Comparison of ENCODE assay signal across 11 cellular contexts in the genomic region with DNA sequence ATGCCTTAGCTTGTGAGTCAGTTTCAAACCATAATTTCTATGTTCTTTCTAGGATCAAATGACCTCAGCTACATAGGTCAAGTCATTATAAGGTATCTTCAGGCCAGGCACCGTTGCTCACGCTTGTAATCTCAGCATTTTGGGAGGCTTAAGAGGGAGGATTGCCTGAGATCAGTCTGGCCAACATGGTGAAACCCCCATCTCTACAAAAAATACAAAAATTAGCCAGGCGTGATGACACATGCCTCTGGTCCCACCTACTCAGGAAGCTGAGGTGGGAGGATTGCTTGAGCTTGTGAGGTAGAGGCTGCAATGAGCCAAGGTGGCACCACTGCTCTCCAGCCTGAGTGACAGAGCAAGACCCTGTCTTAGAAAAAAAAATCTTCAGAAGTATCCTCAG.
A peak's percentile ranks its signal among the peaks of the same experiment; 100 is the strongest.
DNase-seq lines count a peak whose midpoint lies in the region; ATAC-seq lines count a peak whose summit lies in the region.
"Had no signal": no experiment of that assay in that cellular context is flagged by ENCODE, and none has a peak within 500 bp of the region (broad histone marks: within the 10 kb centered on the region; RNA-seq: fewer than 3 reads in every experiment).

No MANE protein-coding gene starts in this region.

- H3K27ac Mint-ChIP-seq in activated CD4-positive, alpha-beta T cell treated with anti-CD3 and anti-CD28 coated beads, Interleukin-2, amount 10 ng/mL, durations not matched to agents 7 days and 5 days, result no peak overlapping the region
- peak overlapping the region; percentile 69 for H3K27ac Mint-ChIP-seq in activated CD8-positive, alpha-beta T cell treated with anti-CD3 and anti-CD28 coated beads, Interleukin-2, amount 10 ng/mL, durations not matched to agents 7 days and 5 days
- peak overlapping the region; percentile 92 for H3K27ac Mint-ChIP-seq in stimulated activated effector memory CD8-positive, alpha-beta T cell treated with anti-CD3 and anti-CD28 coated beads, Interleukin-12 subunit alpha, Interleukin-12 subunit beta, amount 100 ng/mL, for 72 hours

- no peaks in the 10 kb centered on the region for H3K27me3 Mint-ChIP-seq in activated CD4-positive, alpha-beta T cell treated with anti-CD3 and anti-CD28 coated beads, Interleukin-2, amount 10 ng/mL, durations not matched to agents 7 days and 5 days
- peaks cover 2% of the 10 kb centered on the region for H3K27me3 Mint-ChIP-seq in activated CD8-positive, alpha-beta T cell treated with anti-CD3 and anti-CD28 coated beads, Interleukin-2, amount 10 ng/mL, durations not matched to agents 7 days and 5 days (ENCODE audit: low read depth)

- peak; percentile 12 to 33 for DNase-seq in activated CD4-positive, alpha-beta T cell treated with anti-CD3 and anti-CD28 coated beads for 4 hours
- DNase-seq in activated CD4-positive, alpha-beta T cell treated with anti-CD3 and anti-CD28 coated beads, Interleukin-2, amount 10 ng/mL, durations not matched to agents 7 days and 5 days, result no peak
- DNase-seq in activated CD8-positive, alpha-beta T cell treated with anti-CD3 and anti-CD28 coated beads, Interleukin-2, amount 10 ng/mL, durations not matched to agents 7 days and 5 days, result peak; percentile 36
- peak in 1 of 2 donors; percentile 64 for DNase-seq in stimulated activated effector memory CD8-positive, alpha-beta T cell treated with anti-CD3 and anti-CD28 coated beads, Interleukin-12 subunit alpha, Interleukin-12 subunit beta, amount 100 ng/mL, for 72 hours (ENCODE audit: low spot score in 2 of 2)
- DNase-seq in caudate nucleus (lab: John Stamatoyannopoulos, UW), result no peak
- DNase-seq: heart right ventricle, NCI-H82 had no signal

- CTCF ChIA-PET in activated CD4-positive, alpha-beta T cell treated with anti-CD3 and anti-CD28 coated beads, Interleukin-2, amount 10 ng/mL, durations not matched to agents 7 days and 5 days (lab: Charles Lee), result interaction anchor here (0.9 to 2.6 kb wide), 2 partner anchors 14 to 17 kb away, joined by 3 to 11 read pairs; no protein-coding TSS in a partner anchor
- CTCF ChIA-PET in activated CD8-positive, alpha-beta T cell treated with anti-CD3 and anti-CD28 coated beads, Interleukin-2, amount 10 ng/mL, durations not matched to agents 7 days and 5 days (lab: Charles Lee), result interaction anchor here (0.6 to 2.3 kb wide), 7 partner anchors 11 to 164 kb away, joined by 3 to 8 read pairs (median 4); no protein-coding TSS in a partner anchor

- H3K9me3 Mint-ChIP-seq in activated CD4-positive, alpha-beta T cell treated with anti-CD3 and anti-CD28 coated beads, Interleukin-2, amount 10 ng/mL, durations not matched to agents 7 days and 5 days, result no peaks in the 10 kb centered on the region
- no peaks in the 10 kb centered on the region for H3K9me3 Mint-ChIP-seq in activated CD8-positive, alpha-beta T cell treated with anti-CD3 and anti-CD28 coated beads, Interleukin-2, amount 10 ng/mL, durations not matched to agents 7 days and 5 days (ENCODE audit: insufficient read depth)
- peaks cover 2% of the 10 kb centered on the region for H3K9me3 Mint-ChIP-seq in stimulated activated effector memory CD8-positive, alpha-beta T cell treated with anti-CD3 and anti-CD28 coated beads, Interleukin-12 subunit alpha, Interleukin-12 subunit beta, amount 100 ng/mL, for 72 hours

- H3K4me1 Mint-ChIP-seq in activated CD4-positive, alpha-beta T cell treated with anti-CD3 and anti-CD28 coated beads, Interleukin-2, amount 10 ng/mL, durations not matched to agents 7 days and 5 days, result peaks cover 23% of the 10 kb centered on the region
- H3K4me1 Mint-ChIP-seq in activated CD8-positive, alpha-beta T cell treated with anti-CD3 and anti-CD28 coated beads, Interleukin-2, amount 10 ng/mL, durations not matched to agents 7 days and 5 days (ENCODE audit: low read depth), result peaks cover 47% of the 10 kb centered on the region
- H3K4me1 Mint-ChIP-seq in stimulated activated effector memory CD8-positive, alpha-beta T cell treated with anti-CD3 and anti-CD28 coated beads, Interleukin-12 subunit alpha, Interleukin-12 subunit beta, amount 100 ng/mL, for 72 hours, result peaks cover 38% of the 10 kb centered on the region

- H3K27ac ChIP-seq in caudate nucleus (ENCODE audit: low read depth, low read length), result no peak overlapping the region
- H3K27ac ChIP-seq: ascending aorta had no signal

- peaks cover 2% of the 10 kb centered on the region for H3K36me3 Mint-ChIP-seq in activated CD4-positive, alpha-beta T cell treated with anti-CD3 and anti-CD28 coated beads, Interleukin-2, amount 10 ng/mL, durations not matched to agents 7 days and 5 days (ENCODE audit: low read depth)
- peaks cover 2% of the 10 kb centered on the region for H3K36me3 Mint-ChIP-seq in activated CD8-positive, alpha-beta T cell treated with anti-CD3 and anti-CD28 coated beads, Interleukin-2, amount 10 ng/mL, durations not matched to agents 7 days and 5 days (ENCODE audit: low read depth)
- no peaks in the 10 kb centered on the region for H3K36me3 Mint-ChIP-seq in stimulated activated effector memory CD8-positive, alpha-beta T cell treated with anti-CD3 and anti-CD28 coated beads, Interleukin-12 subunit alpha, Interleukin-12 subunit beta, amount 100 ng/mL, for 72 hours

- ATAC-seq in HG02981 (IDR thresholded peaks at IDR 0.05; ENCODE audit: unreplicated experiment), result peak; percentile 14
- ATAC-seq in activated CD8-positive, alpha-beta T cell treated with anti-CD3 and anti-CD28 coated beads, Interleukin-2, amount 10 ng/mL, durations not matched to agents 7 days and 5 days, result peak; percentile 37
- peak; percentile 19 for ATAC-seq in stimulated activated effector memory CD8-positive, alpha-beta T cell treated with anti-CD3 and anti-CD28 coated beads, Interleukin-12 subunit alpha, Interleukin-12 subunit beta, amount 100 ng/mL, for 72 hours
- no peak for ATAC-seq in GM19455 (IDR thresholded peaks at IDR 0.05; ENCODE audit: unreplicated experiment)
- ATAC-seq in GM21737 (IDR thresholded peaks at IDR 0.05; ENCODE audit: unreplicated experiment), result no peak
- ATAC-seq: heart right ventricle had no signal

- H3K4me3 Mint-ChIP-seq in activated CD4-positive, alpha-beta T cell treated with anti-CD3 and anti-CD28 coated beads, Interleukin-2, amount 10 ng/mL, durations not matched to agents 7 days and 5 days, result no peak overlapping the region
- no peak overlapping the region for H3K4me3 Mint-ChIP-seq in activated CD8-positive, alpha-beta T cell treated with anti-CD3 and anti-CD28 coated beads, Interleukin-2, amount 10 ng/mL, durations not matched to agents 7 days and 5 days
- peak overlapping the region; percentile 47 for H3K4me3 Mint-ChIP-seq in stimulated activated effector memory CD8-positive, alpha-beta T cell treated with anti-CD3 and anti-CD28 coated beads, Interleukin-12 subunit alpha, Interleukin-12 subunit beta, amount 100 ng/mL, for 72 hours

- POLR2A ChIA-PET in activated CD4-positive, alpha-beta T cell treated with anti-CD3 and anti-CD28 coated beads, Interleukin-2, amount 10 ng/mL, durations not matched to agents 7 days and 5 days (lab: Charles Lee), result no interaction called here
- POLR2A ChIA-PET in activated CD8-positive, alpha-beta T cell treated with anti-CD3 and anti-CD28 coated beads, Interleukin-2, amount 10 ng/mL, durations not matched to agents 7 days and 5 days (lab: Charles Lee), result interaction anchor here (0.6 to 2.4 kb wide), 4 partner anchors 14 to 355 kb away, joined by 3 to 14 read pairs (median 6); no protein-coding TSS in a partner anchor

Comparison
In these comparisons a context has a peak if more than half of its experiments do, and no peak if none do; other contexts are left out.
1. DNase-seq: peak in activated CD4-positive, alpha-beta T cell treated with anti-CD3 and anti-CD28 coated beads for 4 hours (2 of 2) and activated CD8-positive, alpha-beta T cell treated with anti-CD3 and anti-CD28 coated beads, Interleukin-2, amount 10 ng/mL, durations not matched to agents 7 days and 5 days (single experiment); none in activated CD4-positive, alpha-beta T cell treated with anti-CD3 and anti-CD28 coated beads, Interleukin-2, amount 10 ng/mL, durations not matched to agents 7 days and 5 days (single experiment) and caudate nucleus (0 of 61).
2. ATAC-seq: peak in HG02981 (single experiment), activated CD8-positive, alpha-beta T cell treated with anti-CD3 and anti-CD28 coated beads, Interleukin-2, amount 10 ng/mL, durations not matched to agents 7 days and 5 days (single experiment) and stimulated activated effector memory CD8-positive, alpha-beta T cell treated with anti-CD3 and anti-CD28 coated beads, Interleukin-12 subunit alpha, Interleukin-12 subunit beta, amount 100 ng/mL, for 72 hours (single experiment); none in GM19455 (single experiment) and GM21737 (single experiment).